Comparison of ENCODE assay signal across 18 cellular contexts in genomic region chr4:140028676-140029407, GRCh38.
"Had no signal": no experiment of that assay in that cellular context is flagged by ENCODE, and none has a peak within 500 bp of the region (broad histone marks: within the 10 kb centered on the region; RNA-seq: fewer than 3 reads in every experiment).

No MANE protein-coding gene starts in this region.

- DNase-seq: activated CD4-positive, alpha-beta T cell treated with anti-CD3 and anti-CD28 coated beads, Interleukin-2, amount 10 ng/mL, durations not matched to agents 7 days and 5 days; activated CD4-positive, CD25-positive, alpha-beta regulatory T cell; activated naive CD4-positive, alpha-beta T cell treated with anti-CD3 and anti-CD28 coated beads, Interleukin-2, amount 10 ng/mL, durations not matched to agents 7 days and 5 days; activated T-cell treated with anti-CD3 and anti-CD28 coated beads for 4 hours; adrenal gland; hypothalamus; occipital lobe; right lobe of liver; stimulated activated CD4-positive, alpha-beta T cell treated with anti-CD3 and anti-CD28 coated beads, Interleukin-2, amount 100 ng/mL, for 24 hours; stimulated activated naive CD4-positive, alpha-beta T cell; substantia nigra; T-cell had no signal

- H3K4me3 ChIP-seq: adrenal gland, prostate gland, right lobe of liver had no signal

- H3K27me3 Mint-ChIP-seq: dendritic cell treated with granulocyte-macrophage colony-stimulating factor and Interleukin-4, amounts not matched to agents 40 ng/mL and 50 ng/mL, for 4 days had no signal

- H3K4me3 Mint-ChIP-seq: activated CD4-positive, alpha-beta T cell treated with anti-CD3 and anti-CD28 coated beads, Interleukin-2, amount 10 ng/mL, durations not matched to agents 7 days and 5 days; activated naive CD4-positive, alpha-beta T cell treated with anti-CD3 and anti-CD28 coated beads, Interleukin-2, amount 10 ng/mL, durations not matched to agents 7 days and 5 days; dendritic cell treated with granulocyte-macrophage colony-stimulating factor and Interleukin-4, amounts not matched to agents 40 ng/mL and 50 ng/mL, for 4 days; memory B cell; nephron; T-cell had no signal

- ATAC-seq: esophagus mucosa, right lobe of liver, T-cell had no signal

- H3K9me3 Mint-ChIP-seq: activated CD4-positive, alpha-beta T cell treated with anti-CD3 and anti-CD28 coated beads, Interleukin-2, amount 10 ng/mL, durations not matched to agents 7 days and 5 days; activated naive CD4-positive, alpha-beta T cell treated with anti-CD3 and anti-CD28 coated beads, Interleukin-2, amount 10 ng/mL, durations not matched to agents 7 days and 5 days; activated T-helper 2 cell treated with anti-CD3 and anti-CD28 coated beads, Interferon-gamma antibody, Interleukin-2, Interleukin-4, amounts not matched to agents 10 μg/mL and 5 μg/mL and 100 μg/mL, durations not matched to agents 14 hours and 24 hours and 36 hours; dendritic cell treated with granulocyte-macrophage colony-stimulating factor and Interleukin-4, amounts not matched to agents 40 ng/mL and 50 ng/mL, for 4 days; memory B cell; nephron; T-cell had no signal

- H3K36me3 ChIP-seq: adrenal gland, prostate gland, right lobe of liver had no signal

- H3K27me3 ChIP-seq: adrenal gland, right lobe of liver had no signal

- H3K36me3 Mint-ChIP-seq: activated naive CD4-positive, alpha-beta T cell treated with anti-CD3 and anti-CD28 coated beads, Interleukin-2, amount 10 ng/mL, durations not matched to agents 7 days and 5 days; memory B cell; T-cell had no signal

- H3K9me3 ChIP-seq: adrenal gland, prostate gland, right lobe of liver had no signal

- H3K4me1 Mint-ChIP-seq: activated CD4-positive, alpha-beta T cell treated with anti-CD3 and anti-CD28 coated beads, Interleukin-2, amount 10 ng/mL, durations not matched to agents 7 days and 5 days; activated naive CD4-positive, alpha-beta T cell treated with anti-CD3 and anti-CD28 coated beads, Interleukin-2, amount 10 ng/mL, durations not matched to agents 7 days and 5 days; memory B cell; T-cell had no signal

- H3K27ac ChIP-seq: adrenal gland, prostate gland, right lobe of liver had no signal

- H3K4me1 ChIP-seq: adrenal gland, prostate gland, right lobe of liver had no signal

- H3K27ac Mint-ChIP-seq: activated CD4-positive, alpha-beta T cell treated with anti-CD3 and anti-CD28 coated beads, Interleukin-2, amount 10 ng/mL, durations not matched to agents 7 days and 5 days; activated naive CD4-positive, alpha-beta T cell treated with anti-CD3 and anti-CD28 coated beads, Interleukin-2, amount 10 ng/mL, durations not matched to agents 7 days and 5 days; activated T-helper 2 cell treated with anti-CD3 and anti-CD28 coated beads, Interferon-gamma antibody, Interleukin-2, Interleukin-4, amounts not matched to agents 10 μg/mL and 5 μg/mL and 100 μg/mL, durations not matched to agents 14 hours and 24 hours and 36 hours; dendritic cell treated with granulocyte-macrophage colony-stimulating factor and Interleukin-4, amounts not matched to agents 40 ng/mL and 50 ng/mL, for 4 days; memory B cell; T-cell had no signal
